In the genomic region with DNA sequence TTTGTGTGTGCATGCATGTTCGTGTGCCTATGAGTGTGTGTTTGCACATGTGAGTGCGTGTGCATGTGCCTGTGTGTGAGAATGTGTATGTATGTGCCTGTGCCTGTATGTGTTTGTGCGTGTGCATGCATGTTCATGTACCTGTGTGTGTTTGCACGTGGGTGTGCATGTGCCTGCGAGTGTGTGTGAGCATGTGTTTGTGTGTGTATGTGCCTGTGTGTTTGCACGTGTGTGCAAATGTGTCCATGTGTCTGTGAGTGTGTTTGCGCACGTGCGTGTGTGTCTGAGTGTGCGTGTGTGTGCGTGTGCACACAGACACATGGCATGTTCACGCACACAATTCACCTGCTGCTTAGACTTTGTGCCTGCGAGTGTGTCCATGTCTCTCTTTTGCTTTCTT, we compare ENCODE assay signal across 27 cellular contexts.
"Had no signal": no experiment of that assay in that cellular context is flagged by ENCODE, and none has a peak within 500 bp of the region (broad histone marks: within the 10 kb centered on the region; RNA-seq: fewer than 3 reads in every experiment).

No MANE protein-coding gene starts in this region.

- H3K36me3 Mint-ChIP-seq: naive thymus-derived CD8-positive, alpha-beta T cell; stimulated activated effector memory CD8-positive, alpha-beta T cell treated with anti-CD3 and anti-CD28 coated beads, Interleukin-12 subunit alpha, Interleukin-12 subunit beta, amount 100 ng/mL, for 72 hours; type B pancreatic cell had no signal

- DNase-seq: heart left ventricle; kidney glomerular epithelial cell; left cardiac atrium; left lung; lower lobe of right lung; mammary epithelial cell; mesenchymal stem cell; naive thymus-derived CD8-positive, alpha-beta T cell; ovary; stimulated activated CD4-positive, alpha-beta T cell treated with anti-CD3 and anti-CD28 coated beads, Interleukin-12 subunit alpha, Interleukin-12 subunit beta, amount 100 ng/mL, for 4 hours; stimulated activated CD4-positive, alpha-beta T cell treated with anti-CD3 and anti-CD28 coated beads, Interleukin-15, amount 100 ng/mL, for 24 hours; stimulated activated CD4-positive, alpha-beta T cell treated with anti-CD3 and anti-CD28 coated beads, Interleukin-4, amount 100 ng/mL, for 24 hours; stimulated activated naive CD4-positive, alpha-beta T cell; tibial artery; uterus had no signal

- H3K4me3 ChIP-seq: heart left ventricle, left lung, lower lobe of right lung, ovary, right atrium auricular region, skin epidermis, suprapubic skin, thoracic aorta, tibial artery, uterus had no signal

- H3K36me3 ChIP-seq: heart left ventricle, left lung, lower lobe of right lung, ovary, right atrium auricular region, suprapubic skin, thoracic aorta, tibial artery, uterus had no signal

- ATAC-seq: heart left ventricle; left cardiac atrium; left lung; lower lobe of right lung; naive thymus-derived CD8-positive, alpha-beta T cell; sciatic nerve; stimulated activated effector memory CD8-positive, alpha-beta T cell treated with anti-CD3 and anti-CD28 coated beads, Interleukin-12 subunit alpha, Interleukin-12 subunit beta, amount 100 ng/mL, for 72 hours had no signal

- H3K9me3 Mint-ChIP-seq: nephron had no signal

- H3K27me3 ChIP-seq: ovary, right atrium auricular region, uterus had no signal

- H3K27me3 Mint-ChIP-seq: stimulated activated naive CD8-positive, alpha-beta T cell treated with anti-CD3 and anti-CD28 coated beads, Interleukin-15, Interleukin-2, amounts not matched to agents 100 ng/mL and 50 ng/mL, for 24 hours had no signal

- H3K27ac Mint-ChIP-seq: progenitor cell of endocrine pancreas; stimulated activated effector memory CD8-positive, alpha-beta T cell treated with anti-CD3 and anti-CD28 coated beads, Interleukin-12 subunit alpha, Interleukin-12 subunit beta, amount 100 ng/mL, for 72 hours; stimulated activated naive CD8-positive, alpha-beta T cell treated with anti-CD3 and anti-CD28 coated beads, Interleukin-15, Interleukin-2, amounts not matched to agents 100 ng/mL and 50 ng/mL, for 24 hours; type B pancreatic cell had no signal

- FAIRE-seq: keratinocyte had no signal

- H3K4me1 ChIP-seq: heart left ventricle, left lung, right atrium auricular region, suprapubic skin, tibial artery, uterus had no signal

- H3K4me3 Mint-ChIP-seq: naive thymus-derived CD8-positive, alpha-beta T cell; nephron; neural crest cell; stimulated activated effector memory CD8-positive, alpha-beta T cell treated with anti-CD3 and anti-CD28 coated beads, Interleukin-12 subunit alpha, Interleukin-12 subunit beta, amount 100 ng/mL, for 72 hours; stimulated activated naive CD8-positive, alpha-beta T cell treated with anti-CD3 and anti-CD28 coated beads, Interleukin-15, Interleukin-2, amounts not matched to agents 100 ng/mL and 50 ng/mL, for 24 hours had no signal

- H3K27ac ChIP-seq: heart left ventricle, left lung, lower lobe of right lung, ovary, right atrium auricular region, skin epidermis, suprapubic skin, thoracic aorta, tibial artery, uterus had no signal

- H3K9me3 ChIP-seq: heart left ventricle, lower lobe of right lung, ovary, right atrium auricular region, suprapubic skin, thoracic aorta, tibial artery, uterus had no signal

- H3K4me1 Mint-ChIP-seq: neural crest cell; stimulated activated effector memory CD8-positive, alpha-beta T cell treated with anti-CD3 and anti-CD28 coated beads, Interleukin-12 subunit alpha, Interleukin-12 subunit beta, amount 100 ng/mL, for 72 hours had no signal
